8 cellular contexts compared by ENCODE assay signal in the genomic region with DNA sequence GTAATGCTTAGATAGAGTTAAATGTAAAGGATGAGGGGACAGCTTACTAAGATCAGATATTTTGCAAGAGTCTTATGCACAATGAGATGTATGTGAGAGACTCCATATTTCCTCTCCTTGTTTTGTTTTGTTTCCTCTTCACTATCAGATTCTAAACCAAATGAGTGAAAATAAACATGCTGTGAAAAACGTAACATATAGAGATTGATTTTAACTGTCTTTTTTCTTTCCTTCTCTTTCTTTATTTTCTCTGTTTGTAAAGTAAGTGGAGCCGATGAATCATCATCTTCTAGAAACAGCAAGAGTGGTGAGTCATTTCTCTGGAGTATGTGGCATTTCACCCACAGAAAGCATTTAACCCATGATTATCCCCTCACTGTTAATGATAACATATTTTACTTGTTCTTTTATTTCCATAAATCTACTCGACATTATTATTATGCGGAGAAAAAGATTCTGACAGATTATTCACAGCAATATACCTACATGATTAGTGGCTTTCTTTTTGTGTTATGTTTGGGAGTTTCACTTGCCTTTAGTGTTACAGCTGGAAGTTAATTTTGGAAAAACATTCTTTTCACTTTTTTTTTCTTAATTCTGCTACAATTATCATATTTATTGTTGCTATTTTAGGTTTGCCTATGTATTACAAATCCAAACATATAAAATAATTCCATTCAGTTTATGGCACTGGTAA. TPM values are rescaled to one million over a fixed set of nuclear protein-coding genes. Genes with fewer than 3 reads are reported as not detected.
DNase-seq lines count a peak whose midpoint lies in the region; ATAC-seq, FAIRE-seq and TF ChIP-seq lines count a peak whose summit lies in the region.

No MANE protein-coding gene starts in this region.

- intact Hi-C loops in heart left ventricle (cut with DNase I) = loop anchor here in 2 of 10 donors (2.0 to 10.0 kb wide), 2 partner anchors 17 to 785 kb away; a partner anchor contains a TSS
- intact Hi-C loops in Right ventricle myocardium superior (cut with DNase I) = no loop called here
- intact Hi-C loops in GM12878 (cut with micrococcal nuclease; ENCODE audit: unreplicated experiment) = no loop called here
- intact Hi-C loops in transverse colon (cut with DNase I; ENCODE audit: low total_unique reads) = no loop called here

- POLR2A ChIA-PET in GM12878 (lab: Charles Lee) = no interaction called here

- TF ChIP-seq EP300 in GM12878 (IDR thresholded peaks at IDR 0.05; ENCODE audit: borderline replicate concordance in 1 of 2, control insufficient read depth in 1 of 2, low read depth in 2 of 2, low read length in 2 of 2) (peak in 1 of 2 experiments; percentile 47; a peak in 1 of 4 replicates), transverse colon (IDR thresholded peaks at IDR 0.05; ENCODE audit: low read depth) (no peak)

- peak overlapping the region in 3 of 12 donors; percentile 3 to 32 (median 25) for H3K4me3 ChIP-seq in heart left ventricle
- H3K4me3 ChIP-seq in GM12878 = no peak overlapping the region
- no peak overlapping the region for H3K4me3 ChIP-seq in transverse colon

- 38 to 49% (median 47%) methylated on average over 4 of the region's 4 CpGs for WGBS in heart left ventricle, 4 donors
- 10% methylated on average over 4 of the region's 4 CpGs for WGBS in GM12878 (ENCODE audit: insufficient coverage, insufficient replicate concordance, low lambda C conversion rate, missing lambda C conversion rate)
- 19 to 20% methylated on average over 4 of the region's 4 CpGs for WGBS in transverse colon (ENCODE audit: low coverage in 1 of 2), 2 donors

- H3K4me1 ChIP-seq in heart left ventricle = peaks cover 0 to 62% (median 21%) of the 10 kb centered on the region in 12 donors
- peaks cover 10% of the 10 kb centered on the region for H3K4me1 ChIP-seq in GM12878 (ENCODE audit: control insufficient read depth, insufficient read depth, low read length)
- H3K4me1 ChIP-seq in transverse colon = peaks cover 0 to 58% (median 26%) of the 10 kb centered on the region in 4 donors

- H4K20me1 ChIP-seq in GM12878 (ENCODE audit: control insufficient read depth, insufficient read depth) = no peaks in the 10 kb centered on the region

- ATAC-seq in heart left ventricle = peak in 2 of 4 donors; percentile 56 to 73
- ATAC-seq in Right ventricle myocardium superior (ENCODE audit: poor library complexity) = no peak
- ATAC-seq in HG02642 (IDR thresholded peaks at IDR 0.05; ENCODE audit: poor library complexity, unreplicated experiment) = peak; percentile 78
- ATAC-seq in GM12878 = peak; percentile 85

- DNase-seq in heart left ventricle = no peak
- DNase-seq in Right ventricle myocardium superior = no peak
- peak; percentile 60 for DNase-seq in NCI-H1436 treated with DMSO at 0.1 percent for 48 hours (lab: John Stamatoyannopoulos, UW)
- peak; percentile 21 for DNase-seq in GM12878 (ENCODE audit: low read depth, low spot score)
- peak; percentile 84 for DNase-seq in kidney tubule cell (ENCODE audit: low spot score)
- no peak for DNase-seq in transverse colon
- no peak for DNase-seq in NCI-H524 treated with DMSO at 0.1 percent for 48 hours (lab: John Stamatoyannopoulos, UW)

- no peak for TF ChIP-seq CTCF in heart left ventricle (IDR thresholded peaks at IDR 0.05)
- no peak for TF ChIP-seq CTCF in GM12878 (IDR thresholded peaks at IDR 0.05 in 2 of 3, conservative IDR thresholded peaks at IDR 0.05 in 1 of 3; ENCODE audit: control insufficient read depth in 2 of 3, extremely low read depth in 1 of 3, insufficient read depth in 1 of 3, low read depth in 3 of 3, low read length in 3 of 3)
- no peak for TF ChIP-seq CTCF in transverse colon (IDR thresholded peaks at IDR 0.05)

- TF ChIP-seq POLR2A in heart left ventricle (IDR thresholded peaks at IDR 0.05) = no peak
- TF ChIP-seq POLR2A in GM12878 (IDR thresholded peaks at IDR 0.05; ENCODE audit: low read depth, low read length) = no peak
- no peak for TF ChIP-seq POLR2A in transverse colon (IDR thresholded peaks at IDR 0.05)

- peak; percentile 77 for FAIRE-seq in GM12878 (lab: Jason Lieb, UNC)

- H3K9me3 ChIP-seq in heart left ventricle (no peaks in the 10 kb centered on the region), GM12878 (replicated peaks; ENCODE audit: control insufficient read depth, insufficient read depth, low read length) (no peaks in the 10 kb centered on the region), transverse colon (no peaks in the 10 kb centered on the region)

- H2AFZ ChIP-seq in GM12878 (ENCODE audit: control insufficient read depth, low read depth, low read length) = peak overlapping the region; percentile 22; the same call in 1 of the 2 replicates

- BruUV-seq in GM12878 (replicated peaks; lab: Mats Ljungman, UMichigan) = no TSS peak

- SMC1A ChIA-PET in GM12878 (lab: Charles Lee; ENCODE audit: uncharacterized antibody, unreplicated experiment) = interaction anchor here (1.5 to 2.4 kb wide), 2 partner anchors 12 to 16 kb away, joined by 3 to 17 read pairs; no protein-coding TSS in a partner anchor

- RAD21 ChIA-PET in GM12878 (lab: Charles Lee; ENCODE audit: unreplicated experiment) = interaction anchor here (1.6 kb wide), 1 partner anchor 17 kb away, joined by 5 read pairs; no protein-coding TSS in a partner anchor

- H3K36me3 ChIP-seq in heart left ventricle (peaks cover 0 to under 1% (median 0%) of the 10 kb centered on the region in 9 donors), GM12878 (ENCODE audit: control insufficient read depth in 2 of 2, insufficient read depth in 2 of 2, low read length in 1 of 2) (no peaks in the 10 kb centered on the region), transverse colon (no peaks in the 10 kb centered on the region)

- H3K27ac ChIP-seq in heart left ventricle = peak overlapping the region in 11 of 12 donors; percentile 2 to 89 (median 41)
- no peak overlapping the region for H3K27ac ChIP-seq in GM12878 (ENCODE audit: control insufficient read depth, insufficient read depth)
- H3K27ac ChIP-seq in transverse colon = peak overlapping the region; percentile 60 to 76 (median 68)

- no peak for TF ChIP-seq RAD21 in GM12878 (IDR thresholded peaks at IDR 0.05; ENCODE audit: insufficient read depth, low read depth, low read length)

- H3K4me2 ChIP-seq in GM12878 (ENCODE audit: control insufficient read depth, insufficient read depth) = 0 out of 2 replicates have a peak overlapping the region, but pooled peaks have one; percentile 22

- H3K9ac ChIP-seq in GM12878 (ENCODE audit: control insufficient read depth, insufficient read depth, low read length) = no peak overlapping the region

- in situ Hi-C loops in GM12878 (cut with MboI) (no loop called here), transverse colon (cut with MboI; ENCODE audit: low pct_ligation_motif_present in 1 of 4, low pct_unique_long_range_greater_than_20kb in 1 of 4, low sequenced_read_pairs in 3 of 4) (no loop called here)

- H3K79me2 ChIP-seq in GM12878 (ENCODE audit: control insufficient read depth, insufficient read depth, low read length) = no peaks in the 10 kb centered on the region

- CTCF ChIA-PET in GM12878 (lab: Yijun Ruan, JAX) = no interaction called here

- H3K27me3 ChIP-seq in heart left ventricle = no peaks in the 10 kb centered on the region
- no peaks in the 10 kb centered on the region for H3K27me3 ChIP-seq in GM12878 (replicated peaks in 1 of 2; ENCODE audit: control insufficient read depth in 2 of 2, insufficient read depth in 2 of 2, low read length in 1 of 2)
- no peaks in the 10 kb centered on the region for H3K27me3 ChIP-seq in transverse colon

TF ChIP-seq in GM12878, 131 proteins besides CTCF, POLR2A, EP300 and RAD21 (continues in another document):
- TF ChIP-seq BACH1 (IDR thresholded peaks at IDR 0.05; ENCODE audit: borderline replicate concordance) (peak; percentile 61; the same call in 1 of the 2 replicates), PAX5 (IDR thresholded peaks at IDR 0.05; ENCODE audit: borderline replicate concordance, low read depth, low read length) (0 out of 2 replicates have a peak, but pooled peaks have one; percentile 14), YY1 (IDR thresholded peaks at IDR 0.05; ENCODE audit: low read depth, low read length) (no peak), RUNX3 (IDR thresholded peaks at IDR 0.05; ENCODE audit: low read length) (peak; percentile 94)

RNA-seq across cellular contexts. Expression of a gene that starts 2.1 kb away (rescaled TPM):
- total RNA-seq in heart left ventricle (100 to 1,000 TPM in 3 of 9 donors, 10 to 100 TPM in 6; 29.4 to 139 (median 51.1) TPM), Right ventricle myocardium superior (53.1 TPM), GM12878 (2014; rRNA removed) (9.1 and 9.5 TPM in 2 replicates), GM12878 (2014; rRNA removed; fragmentation: Illumina TruSeq; extraction: Trizol) (13.1 and 13.5 TPM in 2 replicates), GM12878 (2021) (8.2 and 9.3 TPM in 2 replicates), transverse colon (100 to 1,000 TPM in 1 of 4 donors, 10 to 100 TPM in 3; 33.3 to 160 (median 66.9) TPM)
- polyA plus RNA-seq in heart left ventricle (10 to 100 TPM; 52.7 to 89.9 TPM), GM12878 (2011; rRNA removed) (30.1 and 44.3 TPM in 2 replicates), GM12878 (2014; fragmentation: Illumina TruSeq; extraction: Trizol) (14.4 and 20.0 TPM in 2 replicates), GM12878 (2014; fragmentation: Nextera tagmentation; extraction: Ambion mirVana) (10 to 100 TPM; 20.2 to 20.4 TPM), GM12878 (2014; rRNA removed) (8.2 and 10.7 TPM in 2 replicates), GM12878 (2016; fragmentation: Nextera tagmentation; extraction: Ambion mirVana) (10 to 100 TPM in 1 of 2 experiments, 1 to 10 TPM in 1; 6.6 to 12.0 TPM)
- total RNA-seq in GM12878 (2013; cell fraction: nucleolus; rRNA removed) = 1.3 TPM in 1 of 2 replicates, not detected in the other
- polyA plus RNA-seq in GM12878 (2011; ENCODE audit: low read depth) = 1.00 TPM
- polyA plus RNA-seq in GM12878 (2011; cell fraction: cytosol; rRNA removed) = 12.9 and 13.3 TPM in 2 replicates
- 12.5 and 14.3 TPM in 2 replicates for polyA plus RNA-seq in GM12878 (2011; cell fraction: nucleus; rRNA removed)
- polyA plus RNA-seq in GM12878 (2012) = 1.3 and 1.4 TPM in 2 replicates
- 12.2 and 12.7 TPM in 2 replicates for polyA minus RNA-seq in GM12878 (2011; rRNA and poly(A)+ RNA removed)
- 6.4 and 9.3 TPM in 2 replicates for polyA minus RNA-seq in GM12878 (2011; cell fraction: cytosol; rRNA and poly(A)+ RNA removed)
- 5.4 and 9.2 TPM in 2 replicates for polyA minus RNA-seq in GM12878 (2011; cell fraction: nucleus; rRNA and poly(A)+ RNA removed)

Comparison
In these comparisons a context has a peak if more than half of its experiments do, and no peak if none do; other contexts are left out.
1. DNase-seq: peak in NCI-H1436 treated with DMSO at 0.1 percent for 48 hours (single experiment), GM12878 (single experiment) and kidney tubule cell (single experiment); none in heart left ventricle (0 of 5), Right ventricle myocardium superior (single experiment), transverse colon (single experiment) and NCI-H524 treated with DMSO at 0.1 percent for 48 hours (single experiment).